In the genomic region with DNA sequence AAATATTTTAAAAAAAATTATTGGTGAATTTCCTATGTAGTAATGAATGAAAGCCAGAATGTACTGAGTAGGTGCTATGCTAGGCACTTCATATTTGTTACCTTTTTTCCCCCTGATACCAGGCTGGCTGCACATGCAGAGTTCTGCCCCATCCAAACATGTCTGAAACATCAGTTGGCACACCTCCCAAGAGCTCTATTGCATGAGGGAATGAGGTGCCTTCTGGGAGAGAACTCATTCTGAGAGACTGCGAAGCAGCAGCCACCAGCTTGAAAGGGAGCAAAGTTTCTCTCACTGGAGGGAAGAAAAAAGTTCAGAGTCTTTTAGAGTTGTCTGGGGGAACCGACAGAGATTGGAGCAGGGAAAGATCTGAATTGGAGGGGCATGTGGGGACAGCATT, we compare ENCODE assay signal across 21 cellular contexts.
DNase-seq lines count a peak whose midpoint lies in the region; ATAC-seq and TF ChIP-seq lines count a peak whose summit lies in the region.
"Had no signal": no experiment of that assay in that cellular context is flagged by ENCODE, and none has a peak within 500 bp of the region (broad histone marks: within the 10 kb centered on the region; RNA-seq: fewer than 3 reads in every experiment).

No MANE protein-coding gene starts in this region.

- H3K36me3 Mint-ChIP-seq in Calu3 (ENCODE audit: insufficient read depth, unreplicated experiment), result no peaks in the 10 kb centered on the region
- H3K36me3 Mint-ChIP-seq: CD8-positive, alpha-beta memory T cell; naive B cell had no signal

- no peaks in the 10 kb centered on the region for H3K9me3 Mint-ChIP-seq in Calu3 (ENCODE audit: low read depth, unreplicated experiment)
- H3K9me3 Mint-ChIP-seq: activated naive CD4-positive, alpha-beta T cell treated with anti-CD3 and anti-CD28 coated beads for 36 hours had no signal

- H3K4me3 ChIP-seq in HEK293 (ENCODE audit: low read depth, low read length) (no peak overlapping the region), mesenchymal stem cell (ENCODE audit: insufficient read depth in 1 of 2, low read depth in 1 of 2, low read length in 2 of 2) (no peak overlapping the region), skeletal muscle tissue (ENCODE audit: low read length in 3 of 3) (peak overlapping the region in 2 of 3 donors; percentile 15 to 22), aorta (ENCODE audit: low read length in 2 of 2) (no peak overlapping the region)
- H3K4me3 ChIP-seq: ascending aorta, GM12878, right lobe of liver had no signal

- H3K27me3 Mint-ChIP-seq in Calu3 (ENCODE audit: unreplicated experiment), result peaks cover 20% of the 10 kb centered on the region

- H2AK5ac ChIP-seq in mesenchymal stem cell (ENCODE audit: low read length, severe bottlenecking), result no peak overlapping the region

- H3K4me2 ChIP-seq in mesenchymal stem cell (ENCODE audit: low read length, poor library complexity, severe bottlenecking), result no peak overlapping the region

- peak; percentile 18 for DNase-seq in mesenchymal stem cell
- DNase-seq in NCI-H510A treated with DMSO at 0.1 percent for 48 hours (lab: John Stamatoyannopoulos, UW), result no peak
- no peak for DNase-seq in aorta
- no peak for DNase-seq in Calu3
- DNase-seq: activated naive CD4-positive, alpha-beta T cell treated with anti-CD3 and anti-CD28 coated beads for 36 hours; activated T-cell treated with anti-CD3 and anti-CD28 coated beads, Interleukin-2, amount 50 U/mL, for 72 hours; AML-193; CD8-positive, alpha-beta memory T cell; DMS79; effector CD8-positive, alpha-beta T cell; KBM-7; naive B cell; NCI-H146; NCI-H526 treated with DMSO at 0.1 percent for 48 hours; right lobe of liver had no signal

- no peak overlapping the region for H3K4ac ChIP-seq in mesenchymal stem cell (ENCODE audit: low read depth in 1 of 2, low read length in 2 of 2)

- POLR2A ChIA-PET in HEK293 (lab: Yijun Ruan, JAX), result no interaction called here

- no peak overlapping the region for H2BK15ac ChIP-seq in mesenchymal stem cell (ENCODE audit: low read depth, poor library complexity, severe bottlenecking)

- H2BK5ac ChIP-seq in mesenchymal stem cell (ENCODE audit: low read depth, low read length, poor library complexity, severe bottlenecking), result no peak overlapping the region

- H3K27me3 ChIP-seq in mesenchymal stem cell (ENCODE audit: control insufficient read depth in 1 of 2, insufficient read depth in 1 of 2, low read length in 2 of 2) (no peaks in the 10 kb centered on the region), skeletal muscle tissue (ENCODE audit: control insufficient read depth in 3 of 3, insufficient read depth in 3 of 3, low read length in 3 of 3) (no peaks in the 10 kb centered on the region), aorta (ENCODE audit: control insufficient read depth in 1 of 2, insufficient read depth in 2 of 2, low read length in 1 of 2) (no peaks in the 10 kb centered on the region)
- H3K27me3 ChIP-seq: ascending aorta, right lobe of liver had no signal

- WGBS in mesenchymal stem cell, result 27% methylated on average over 2 of the region's 2 CpGs
- 18 to 40% methylated on average over 2 of the region's 2 CpGs for WGBS in aorta, 2 donors

- H3K4me1 Mint-ChIP-seq in Calu3 (ENCODE audit: low read depth, unreplicated experiment), result no peaks in the 10 kb centered on the region
- H3K4me1 Mint-ChIP-seq: CD8-positive, alpha-beta memory T cell; naive B cell had no signal

- no TSS peak for BruUV-seq in Calu3 (replicated peaks; lab: Mats Ljungman, UMichigan)

- H3K9me3 ChIP-seq in HEK293 (ENCODE audit: control insufficient read depth, insufficient read depth, low read depth, low read length) (no peaks in the 10 kb centered on the region), mesenchymal stem cell (ENCODE audit: control insufficient read depth, low read length) (no peaks in the 10 kb centered on the region), skeletal muscle tissue (ENCODE audit: control insufficient read depth in 3 of 3, low read length in 3 of 3) (no peaks in the 10 kb centered on the region), aorta (ENCODE audit: control insufficient read depth, low read length) (peaks cover 5% of the 10 kb centered on the region)
- H3K9me3 ChIP-seq: ascending aorta, right lobe of liver had no signal

- CTCF ChIA-PET in HEK293 (lab: Yijun Ruan, JAX), result interaction anchor here (0.6 to 0.8 kb wide), 2 partner anchors 9 to 12 kb away, joined by 3 to 5 read pairs; no protein-coding TSS in a partner anchor
- CTCF ChIA-PET in Calu3 (lab: Charles Lee), result no interaction called here

- H3K18ac ChIP-seq in mesenchymal stem cell (ENCODE audit: low read depth in 1 of 2, low read length in 2 of 2), result no peak overlapping the region

- no peak overlapping the region for H4K8ac ChIP-seq in mesenchymal stem cell (ENCODE audit: low read length)

- H3K79me1 ChIP-seq in mesenchymal stem cell (replicated peaks; ENCODE audit: low read length, poor library complexity, severe bottlenecking), result no peaks in the 10 kb centered on the region

- H3K9ac ChIP-seq in mesenchymal stem cell (ENCODE audit: low read length), result peak overlapping the region; percentile 71
- peak overlapping the region in 2 of 3 donors; percentile 65 to 71 for H3K9ac ChIP-seq in skeletal muscle tissue (ENCODE audit: low read depth in 1 of 3, low read length in 3 of 3)

- TF ChIP-seq CTCF in HEK293 (tag by site-specific recombination; IDR thresholded peaks at IDR 0.05) (no peak), Calu3 (IDR thresholded peaks at IDR 0.05; ENCODE audit: unreplicated experiment) (no peak)

- H2BK12ac ChIP-seq in mesenchymal stem cell (ENCODE audit: low read length in 2 of 2), result no peak overlapping the region

- H3K23ac ChIP-seq in mesenchymal stem cell (ENCODE audit: low read length in 2 of 2), result no peak overlapping the region

- peak; percentile 34 for ATAC-seq in SK-N-SH treated with all-trans-retinoic acid at 6 μM for 48 hours
- ATAC-seq in aorta (ENCODE audit: low FRiP score), result no peak
- ATAC-seq: activated CD4-positive, CD25-positive, alpha-beta regulatory T cell treated with anti-CD3 and anti-CD28 coated beads, Interleukin-2, amount 50 U/mL, for 24 hours; activated T-cell treated with anti-CD3 and anti-CD28 coated beads, Interleukin-2, amount 50 U/mL, for 72 hours; GM12878; right lobe of liver had no signal

- H3K27ac Mint-ChIP-seq in Calu3 (ENCODE audit: unreplicated experiment), result no peak overlapping the region
- H3K27ac Mint-ChIP-seq: activated naive CD4-positive, alpha-beta T cell treated with anti-CD3 and anti-CD28 coated beads for 36 hours; activated T-cell treated with anti-CD3 and anti-CD28 coated beads, Interleukin-2, amount 50 U/mL, for 72 hours; CD8-positive, alpha-beta memory T cell; naive B cell had no signal

- H3K27ac ChIP-seq in HEK293 (ENCODE audit: extremely low read depth, low read depth, low read length), result peak overlapping the region; percentile 91
- no peak overlapping the region for H3K27ac ChIP-seq in mesenchymal stem cell (ENCODE audit: low read length, poor library complexity, severe bottlenecking)
- H3K27ac ChIP-seq in skeletal muscle tissue (ENCODE audit: low read depth, low read length), result peak overlapping the region; percentile 92
- H3K27ac ChIP-seq in aorta (ENCODE audit: low read depth in 1 of 2, low read length in 2 of 2), result no peak overlapping the region
- H3K27ac ChIP-seq: ascending aorta, right lobe of liver had no signal

- H4K91ac ChIP-seq in mesenchymal stem cell (ENCODE audit: low read length), result no peak overlapping the region

- no peak overlapping the region for H2AFZ ChIP-seq in mesenchymal stem cell (ENCODE audit: low read depth, low read length)

- no peak overlapping the region for H3K14ac ChIP-seq in mesenchymal stem cell (ENCODE audit: low read length in 2 of 2)

- peaks cover 25% of the 10 kb centered on the region for H3K4me1 ChIP-seq in HEK293 (ENCODE audit: control insufficient read depth, insufficient read depth, low read length)
- no peaks in the 10 kb centered on the region for H3K4me1 ChIP-seq in mesenchymal stem cell (ENCODE audit: control insufficient read depth, insufficient read depth, low read depth, low read length)
- H3K4me1 ChIP-seq in skeletal muscle tissue (ENCODE audit: control insufficient read depth in 3 of 3, insufficient read depth in 3 of 3, low read length in 3 of 3), result peaks cover 57 to 72% (median 58%) of the 10 kb centered on the region in 3 donors
- no peaks in the 10 kb centered on the region for H3K4me1 ChIP-seq in aorta (ENCODE audit: control insufficient read depth in 1 of 2, insufficient read depth in 2 of 2, low read length in 2 of 2)
- H3K4me1 ChIP-seq: ascending aorta, right lobe of liver had no signal

- intact Hi-C loops in aorta (cut with DNase I) (no loop called here), Calu3 (cut with micrococcal nuclease; ENCODE audit: unreplicated experiment) (no loop called here)

- no peaks in the 10 kb centered on the region; a peak in 1 of 3 replicates for H3K36me3 ChIP-seq in HEK293 (ENCODE audit: control insufficient read depth in 2 of 2, insufficient read depth in 1 of 2, low read length in 2 of 2)
- H3K36me3 ChIP-seq in mesenchymal stem cell (ENCODE audit: control insufficient read depth in 1 of 2, insufficient read depth in 2 of 2, low read depth in 1 of 2, low read length in 2 of 2), result no peaks in the 10 kb centered on the region
- H3K36me3 ChIP-seq in skeletal muscle tissue (ENCODE audit: control insufficient read depth in 3 of 3, insufficient read depth in 3 of 3, low read length in 3 of 3), result no peaks in the 10 kb centered on the region
- H3K36me3 ChIP-seq in aorta (ENCODE audit: control insufficient read depth in 1 of 2, insufficient read depth in 2 of 2, low read length in 1 of 2), result no peaks in the 10 kb centered on the region
- H3K36me3 ChIP-seq: ascending aorta, right lobe of liver had no signal

- H3K4me3 Mint-ChIP-seq in Calu3 (ENCODE audit: low read depth, unreplicated experiment), result no peak overlapping the region
- H3K4me3 Mint-ChIP-seq: activated naive CD4-positive, alpha-beta T cell treated with anti-CD3 and anti-CD28 coated beads for 36 hours; activated T-cell treated with anti-CD3 and anti-CD28 coated beads, Interleukin-2, amount 50 U/mL, for 72 hours; CD8-positive, alpha-beta memory T cell had no signal

- no peak overlapping the region for H2BK120ac ChIP-seq in mesenchymal stem cell (ENCODE audit: low read depth, low read length)

TF ChIP-seq in HEK293, 187 proteins besides CTCF, POLR2A, EP300 and RAD21 (continues in another document):
- no peak for TF ChIP-seq ZNF791 (tag by site-specific recombination; IDR thresholded peaks at IDR 0.05)
- no peak for TF ChIP-seq ZNF121 (tag by site-specific recombination; IDR thresholded peaks at IDR 0.05)

TF ChIP-seq in SK-N-SH treated with all-trans-retinoic acid at 6 μM for 48 hours, 23 proteins besides CTCF, POLR2A, EP300 and RAD21:
- TF ChIP-seq OSR1 (CRISPR knock-in tag; IDR thresholded peaks at IDR 0.05), result 0 out of 2 replicates have a peak, but pooled peaks have one; percentile 30
- TF ChIP-seq ZC3H10 (CRISPR knock-in tag; IDR thresholded peaks at IDR 0.05), result no peak
- TF ChIP-seq ZFP30 (CRISPR knock-in tag; IDR thresholded peaks at IDR 0.05), result no peak

Comparison
In these comparisons a context has a peak if more than half of its experiments do, and no peak if none do; other contexts are left out.
1. H3K27ac ChIP-seq: peak in HEK293 (single experiment) and skeletal muscle tissue (single experiment); none in mesenchymal stem cell (single experiment) and aorta (0 of 2).
2. H3K4me3 ChIP-seq: peak in skeletal muscle tissue (2 of 3); none in HEK293 (single experiment), mesenchymal stem cell (0 of 2) and aorta (0 of 2).